Comparison of ENCODE assay signal across 1 cellular context in genomic region chr1:26788836-26789611, GRCh38.
TF ChIP-seq lines count a peak whose summit lies in the region.

No MANE protein-coding gene starts in this region.

TF ChIP-seq in K562, 482 proteins besides CTCF, POLR2A, EP300 and RAD21 (continued from another document and continues in another):
- TF ChIP-seq RB1 (IDR thresholded peaks at IDR 0.05; ENCODE audit: low read depth) (peak; percentile 87; the same call in 1 of the 2 replicates), XRCC5 (IDR thresholded peaks at IDR 0.05; ENCODE audit: low read depth, low read length) (peak; percentile 98), JUN (IDR thresholded peaks at IDR 0.05; ENCODE audit: borderline replicate concordance, low read depth, low read length) (peak; percentile 42; the same call in 1 of the 2 replicates), JUN (CRISPR knock-in tag; IDR thresholded peaks at IDR 0.05; ENCODE audit: borderline replicate concordance) (no peak), ZNF384 (IDR thresholded peaks at IDR 0.05; ENCODE audit: low read depth, low read length) (peak; percentile 48; the same call in 1 of the 2 replicates), NR2C2 (CRISPR knock-in tag; IDR thresholded peaks at IDR 0.05) (no peak), NR2C2 (tag; IDR thresholded peaks at IDR 0.05) (peak; percentile 11; the same call in 1 of the 2 replicates), ZFX (CRISPR knock-in tag; IDR thresholded peaks at IDR 0.05) (0 out of 2 replicates have a peak, but pooled peaks have one; percentile 12), SMARCE1 (IDR thresholded peaks at IDR 0.05) (peak; percentile 47; the same call in 1 of the 2 replicates), ETV1 (tag; conservative IDR thresholded peaks at IDR 0.05; ENCODE audit: low read depth) (0 out of 2 replicates have a peak, but pooled peaks have one; percentile 43), ZNF407 (IDR thresholded peaks at IDR 0.05; ENCODE audit: low read depth) (no peak), E2F6 (IDR thresholded peaks at IDR 0.05; ENCODE audit: borderline replicate concordance in 1 of 2, extremely low read depth in 1 of 2, insufficient read depth in 1 of 2, insufficient read length in 1 of 2, low read depth in 1 of 2, low read length in 1 of 2, poor library complexity in 1 of 2, severe bottlenecking in 1 of 2) (no peak), POLR2AphosphoS2 (IDR thresholded peaks at IDR 0.05; ENCODE audit: low read length) (no peak), SIN3B (IDR thresholded peaks at IDR 0.05; ENCODE audit: low read depth) (no peak), FOXK1 (CRISPR knock-in tag; IDR thresholded peaks at IDR 0.05; ENCODE audit: borderline replicate concordance) (peak; percentile 91), CBX5 (IDR thresholded peaks at IDR 0.05; ENCODE audit: borderline replicate concordance, low read depth) (no peak), ARID2 (IDR thresholded peaks at IDR 0.05) (peak; percentile 89), SRF (CRISPR knock-in tag; IDR thresholded peaks at IDR 0.05) (0 out of 4 replicates have a peak, but pooled peaks of 1 of the 2 experiments have one; percentile 35), ZBED1 (IDR thresholded peaks at IDR 0.05) (peak; percentile 56; the same call in 1 of the 2 replicates), CSDE1 (IDR thresholded peaks at IDR 0.05) (peak in 1 of 2 experiments; percentile 42; a peak in 1 of 4 replicates), ARNT (IDR thresholded peaks at IDR 0.05) (peak in 1 of 2 experiments; percentile 45; a peak in 2 of 4 replicates), ATF6 (CRISPR knock-in tag; IDR thresholded peaks at IDR 0.05) (peak; percentile 82; the same call in 1 of the 2 replicates), ZNF217 (CRISPR knock-in tag; IDR thresholded peaks at IDR 0.05) (0 out of 2 replicates have a peak, but pooled peaks have one; percentile 60), TBL1XR1 (IDR thresholded peaks at IDR 0.05; ENCODE audit: low read length in 2 of 2) (0 out of 4 replicates have a peak, but pooled peaks of 1 of the 2 experiments have one; percentile 53), TEAD1 (CRISPR knock-in tag; IDR thresholded peaks at IDR 0.05) (peak in 1 of 2 experiments; percentile 65; a peak in 1 of 4 replicates), CEBPG (CRISPR knock-in tag; IDR thresholded peaks at IDR 0.05) (peak; percentile 8; the same call in 1 of the 2 replicates), CEBPG (tag; conservative IDR thresholded peaks at IDR 0.05 in 1 of 2, IDR thresholded peaks at IDR 0.05 in 1 of 2) (peak; percentile 35 to 59; a peak in 2 of 4 replicates), CHD2 (IDR thresholded peaks at IDR 0.05; ENCODE audit: low read depth, low read length) (0 out of 2 replicates have a peak, but pooled peaks have one; percentile 5), CEBPB (tag; IDR thresholded peaks at IDR 0.05) (peak; percentile 54; the same call in 1 of the 2 replicates), YY1 (IDR thresholded peaks at IDR 0.05; ENCODE audit: borderline replicate concordance in 1 of 3, control insufficient read depth in 1 of 3, extremely low read depth in 1 of 3, insufficient read depth in 3 of 3, insufficient read length in 1 of 3, insufficient replicate concordance in 2 of 3, low read depth in 1 of 3, low read length in 2 of 3) (peak in 2 of 3 experiments; percentile 39 to 48), ELK3 (CRISPR knock-in tag; IDR thresholded peaks at IDR 0.05) (no peak), MCM2 (IDR thresholded peaks at IDR 0.05; ENCODE audit: low read depth) (no peak), POLR2AphosphoS5 (IDR thresholded peaks at IDR 0.05; ENCODE audit: control insufficient read depth, insufficient read depth, low read depth, low read length) (0 out of 2 replicates have a peak, but pooled peaks have one; percentile 26), ETS2 (tag; IDR thresholded peaks at IDR 0.05; ENCODE audit: borderline replicate concordance, poor library complexity, severe bottlenecking) (no peak), HNRNPLL (IDR thresholded peaks at IDR 0.05; ENCODE audit: low read depth, low read length, poor library complexity, severe bottlenecking) (peak; percentile 78), STAT5A (IDR thresholded peaks at IDR 0.05; ENCODE audit: borderline replicate concordance, low read length) (0 out of 2 replicates have a peak, but pooled peaks have one; percentile 13), L3MBTL2 (IDR thresholded peaks at IDR 0.05) (peak; percentile 54), NFATC3 (IDR thresholded peaks at IDR 0.05) (0 out of 2 replicates have a peak, but pooled peaks have one; percentile 46), LEF1 (IDR thresholded peaks at IDR 0.05) (peak; percentile 25; the same call in 1 of the 2 replicates), KLF13 (tag; IDR thresholded peaks at IDR 0.05; ENCODE audit: borderline replicate concordance, low read depth) (peak; percentile 54; the same call in 1 of the 2 replicates), ZSCAN29 (IDR thresholded peaks at IDR 0.05) (peak; percentile 94), STAT6 (CRISPR knock-in tag; IDR thresholded peaks at IDR 0.05) (peak; percentile 87; the same call in 1 of the 2 replicates), SOX6 (IDR thresholded peaks at IDR 0.05) (peak; percentile 44; the same call in 1 of the 2 replicates), ATF3 (IDR thresholded peaks at IDR 0.05) (no peak), ATF3 (CRISPR knock-in tag; conservative IDR thresholded peaks at IDR 0.05) (0 out of 2 replicates have a peak, but pooled peaks have one; percentile 16), CBX3 (IDR thresholded peaks at IDR 0.05; ENCODE audit: borderline replicate concordance in 1 of 2, low read length in 2 of 2) (peak in 1 of 2 experiments; percentile 75; a peak in 1 of 3 replicates), KLF16 (IDR thresholded peaks at IDR 0.05) (peak; percentile 57; the same call in 1 of the 2 replicates), RNF219 (CRISPR knock-in tag; IDR thresholded peaks at IDR 0.05) (no peak)
